ENCODE assay signal across 33 cellular contexts in genomic region chr11:116101737-116102275, GRCh38.
"Had no signal": no experiment of that assay in that cellular context is flagged by ENCODE, and none has a peak within 500 bp of the region (broad histone marks: within the 10 kb centered on the region; RNA-seq: fewer than 3 reads in every experiment).

No MANE protein-coding gene starts in this region.

- H3K27ac ChIP-seq: adrenal gland, body of pancreas, colonic mucosa, dorsolateral prefrontal cortex, esophagus muscularis mucosa, foreskin keratinocyte, gastrocnemius medialis, heart left ventricle, WERI-Rb-1 had no signal

- H3K9me3 ChIP-seq: adrenal gland, body of pancreas, colonic mucosa, esophagus muscularis mucosa, gastrocnemius medialis, heart left ventricle had no signal

- H3K4me3 ChIP-seq: adrenal gland, body of pancreas, colonic mucosa, dorsolateral prefrontal cortex, esophagus muscularis mucosa, gastrocnemius medialis, heart left ventricle had no signal

- ATAC-seq: activated CD4-positive, CD25-positive, alpha-beta regulatory T cell treated with anti-CD3 and anti-CD28 coated beads, Interleukin-2, amount 50 U/mL, for 24 hours; activated CD8-positive, alpha-beta T cell treated with anti-CD3 and anti-CD28 coated beads for 36 hours; activated naive CD8-positive, alpha-beta T cell treated with anti-CD3 and anti-CD28 coated beads, Interleukin-2, amount 50 U/mL, for 24 hours; activated T-cell treated with anti-CD3 and anti-CD28 coated beads, Interleukin-2, amount 50 U/mL, for 4 hours; activated T-helper 17 cell treated with anti-CD3 and anti-CD28 coated beads, Interleukin-2, amount 50 U/mL, for 72 hours; body of pancreas; effector memory CD8-positive, alpha-beta T cell; foreskin keratinocyte; gastrocnemius medialis; heart left ventricle; T-helper 17 cell had no signal

- H3K27me3 ChIP-seq: adrenal gland, body of pancreas, colonic mucosa, esophagus muscularis mucosa, gastrocnemius medialis had no signal

- H3K4me1 ChIP-seq: adrenal gland, body of pancreas, colonic mucosa, foreskin keratinocyte, gastrocnemius medialis, heart left ventricle had no signal

- H3K36me3 ChIP-seq: adrenal gland, colonic mucosa, esophagus muscularis mucosa, gastrocnemius medialis, heart left ventricle, WERI-Rb-1 had no signal

- DNase-seq: activated B cell treated with CpG ODN at 0.5 μM for 24 hours; activated CD4-positive, alpha-beta T cell treated with anti-CD3 and anti-CD28 coated beads for 48 hours; activated CD4-positive, alpha-beta T cell treated with anti-CD3 and anti-CD28 coated beads, Interleukin-2, amount 50 U/mL, for 1 hour; activated CD4-positive, alpha-beta T cell treated with anti-CD3 and anti-CD28 coated beads, Interleukin-2, amount 50 U/mL, for 48 hours; activated CD8-positive, alpha-beta memory T cell treated with anti-CD3 and anti-CD28 coated beads for 24 hours; activated CD8-positive, alpha-beta T cell treated with anti-CD3 and anti-CD28 coated beads for 36 hours; activated effector memory CD4-positive, alpha-beta T cell treated with Interleukin-2 at 50 U/mL for 16 hours; activated naive CD4-positive, alpha-beta T cell treated with anti-CD3 and anti-CD28 coated beads for 36 hours; activated naive CD8-positive, alpha-beta T cell treated with anti-CD3 and anti-CD28 coated beads for 36 hours; activated naive CD8-positive, alpha-beta T cell treated with anti-CD3 and anti-CD28 coated beads, Interleukin-2, amount 50 U/mL, for 24 hours; activated T-cell treated with anti-CD3 and anti-CD28 coated beads, Interleukin-2, amount 50 U/mL, for 4 hours; amygdala; aorta; body of pancreas; caudate nucleus; cerebellar nuclear complex; colonic mucosa; dorsolateral prefrontal cortex; effector CD4-positive, alpha-beta T cell; effector memory CD8-positive, alpha-beta T cell; erythroblast; foreskin keratinocyte; gastrocnemius medialis; glutamatergic neuron; heart left ventricle; T-helper 1 cell; T-helper 17 cell; T1000; WERI-Rb-1 had no signal
